ENCODE assay signal across 8 cellular contexts in the genomic region with DNA sequence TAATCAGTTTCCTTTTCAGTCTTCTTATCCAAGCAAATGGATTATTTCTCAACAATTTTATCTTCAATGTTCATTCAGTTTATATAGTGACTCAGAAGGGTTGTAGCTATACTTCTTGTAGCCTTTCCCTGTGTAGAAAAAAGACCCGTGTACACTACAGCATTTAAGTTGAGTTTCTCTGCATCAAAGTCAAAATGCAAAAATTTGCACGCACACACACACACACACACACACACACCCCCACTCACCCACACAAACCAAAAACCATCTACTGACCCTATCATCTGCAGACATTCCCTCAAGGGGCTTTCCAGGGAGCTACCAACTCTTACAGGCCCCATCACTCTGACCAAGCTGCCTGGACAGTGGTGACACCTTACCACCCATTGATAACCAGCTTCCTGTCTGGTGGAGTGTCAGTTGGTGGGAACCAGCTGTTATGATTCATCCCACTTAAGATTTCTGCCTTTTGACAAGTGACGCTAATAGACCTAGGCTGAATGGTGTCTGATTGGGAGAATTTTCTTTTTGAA. TPM values are rescaled to one million over a fixed set of nuclear protein-coding genes. Genes with fewer than 3 reads are reported as not detected.
A peak's percentile ranks its signal among the peaks of the same experiment; 100 is the strongest.
DNase-seq lines count a peak whose midpoint lies in the region; ATAC-seq and TF ChIP-seq lines count a peak whose summit lies in the region.

No MANE protein-coding gene starts in this region.

- no peak overlapping the region for H3K4me3 Mint-ChIP-seq in activated T-helper 1 cell treated with anti-CD3 and anti-CD28 coated beads, Interleukin-12 subunit alpha, Interleukin-12 subunit beta, Interleukin-2, Interleukin-4 antibody, amounts not matched to agents 30 ng/mL and 10 ng/mL and 1 ng/mL, durations not matched to agents 14 hours and 24 hours and 36 hours

- TF ChIP-seq EP300 in ovary (IDR thresholded peaks at IDR 0.05), result no peak

- H3K27me3 Mint-ChIP-seq in activated T-helper 1 cell treated with anti-CD3 and anti-CD28 coated beads, Interleukin-12 subunit alpha, Interleukin-12 subunit beta, Interleukin-2, Interleukin-4 antibody, amounts not matched to agents 30 ng/mL and 10 ng/mL and 1 ng/mL, durations not matched to agents 14 hours and 24 hours and 36 hours (ENCODE audit: insufficient read depth), result peaks cover 2% of the 10 kb centered on the region

- H3K9me3 ChIP-seq in ovary, result no peaks in the 10 kb centered on the region

- H3K27me3 ChIP-seq in ovary, result no peaks in the 10 kb centered on the region

- peak overlapping the region; percentile 60 for H3K27ac Mint-ChIP-seq in activated T-helper 1 cell treated with anti-CD3 and anti-CD28 coated beads, Interleukin-12 subunit alpha, Interleukin-12 subunit beta, Interleukin-2, Interleukin-4 antibody, amounts not matched to agents 30 ng/mL and 10 ng/mL and 1 ng/mL, durations not matched to agents 14 hours and 24 hours and 36 hours

- no peaks in the 10 kb centered on the region for H3K9me3 Mint-ChIP-seq in activated T-helper 1 cell treated with anti-CD3 and anti-CD28 coated beads, Interleukin-12 subunit alpha, Interleukin-12 subunit beta, Interleukin-2, Interleukin-4 antibody, amounts not matched to agents 30 ng/mL and 10 ng/mL and 1 ng/mL, durations not matched to agents 14 hours and 24 hours and 36 hours

- intact Hi-C loops in activated T-helper 1 cell treated with anti-CD3 and anti-CD28 coated beads, Interleukin-12 subunit alpha, Interleukin-12 subunit beta, Interleukin-2, Interleukin-4 antibody, amounts not matched to agents 30 ng/mL and 10 ng/mL and 1 ng/mL, durations not matched to agents 14 hours and 24 hours and 36 hours (cut with micrococcal nuclease), result no loop called here
- intact Hi-C loops in ovary (cut with DNase I) (no loop called here), cardiac septum (cut with DNase I) (no loop called here)

- no peak overlapping the region for H3K27ac ChIP-seq in ovary
- no peak overlapping the region for H3K27ac ChIP-seq in substantia nigra (ENCODE audit: low read depth, low read length, poor library complexity, severe bottlenecking)

- DNase-seq in stimulated activated CD4-positive, alpha-beta T cell treated with anti-CD3 and anti-CD28 coated beads, Interleukin-1b, Interleukin-23, amount 100 ng/mL, for 48 hours, result peak; percentile 1
- no peak for DNase-seq in stimulated activated CD4-positive, alpha-beta T cell treated with anti-CD3 and anti-CD28 coated beads, Interleukin-4, amount 100 ng/mL, for 24 hours
- DNase-seq in activated T-helper 1 cell treated with anti-CD3 and anti-CD28 coated beads, Interleukin-12 subunit alpha, Interleukin-12 subunit beta, Interleukin-2, Interleukin-4 antibody, amounts not matched to agents 30 ng/mL and 10 ng/mL and 1 ng/mL, durations not matched to agents 14 hours and 24 hours and 36 hours (ENCODE audit: low spot score), result no peak
- DNase-seq in ovary (no peak), cardiac septum (ENCODE audit: low spot score) (no peak), substantia nigra (lab: John Stamatoyannopoulos, UW) (no peak), NCI-H2196 (lab: John Stamatoyannopoulos, UW; ENCODE audit: unreplicated experiment) (no peak)

- H3K4me1 ChIP-seq in ovary (ENCODE audit: insufficient read depth), result no peaks in the 10 kb centered on the region

- H3K4me1 Mint-ChIP-seq in activated T-helper 1 cell treated with anti-CD3 and anti-CD28 coated beads, Interleukin-12 subunit alpha, Interleukin-12 subunit beta, Interleukin-2, Interleukin-4 antibody, amounts not matched to agents 30 ng/mL and 10 ng/mL and 1 ng/mL, durations not matched to agents 14 hours and 24 hours and 36 hours (ENCODE audit: low read depth), result peaks cover 9% of the 10 kb centered on the region

- no peaks in the 10 kb centered on the region for H3K36me3 ChIP-seq in ovary

- peaks cover 2% of the 10 kb centered on the region for H3K36me3 Mint-ChIP-seq in activated T-helper 1 cell treated with anti-CD3 and anti-CD28 coated beads, Interleukin-12 subunit alpha, Interleukin-12 subunit beta, Interleukin-2, Interleukin-4 antibody, amounts not matched to agents 30 ng/mL and 10 ng/mL and 1 ng/mL, durations not matched to agents 14 hours and 24 hours and 36 hours (ENCODE audit: low read depth)

- 67 to 74% (median 70%) methylated on average over 3 of the region's 3 CpGs for WGBS in ovary, 3 donors

- TF ChIP-seq POLR2A in ovary (IDR thresholded peaks at IDR 0.05), result no peak

- no peak overlapping the region for H3K4me3 ChIP-seq in ovary

- TF ChIP-seq CTCF in ovary (IDR thresholded peaks at IDR 0.05), result no peak

- peak; percentile 98 for ATAC-seq in HG03342 (IDR thresholded peaks at IDR 0.05; ENCODE audit: unreplicated experiment)

RNA-seq across cellular contexts. Expression of gene ELL2, which starts 12.2 kb away (rescaled TPM):
- 93.9 and 97.6 TPM in 2 replicates for total RNA-seq in activated T-helper 1 cell treated with anti-CD3 and anti-CD28 coated beads, Interleukin-12 subunit alpha, Interleukin-12 subunit beta, Interleukin-2, Interleukin-4 antibody, amounts not matched to agents 30 ng/mL and 10 ng/mL and 1 ng/mL, durations not matched to agents 14 hours and 24 hours and 36 hours
- 10 to 100 TPM; 15.8 to 73.2 (median 27.0) TPM for total RNA-seq in ovary
- 10 to 100 TPM in 1 of 2 donors, 1 to 10 TPM in 1; 7.2 to 10.1 TPM for polyA plus RNA-seq in ovary
- total RNA-seq in cardiac septum, result 30.5 TPM
